1 cellular context compared by ENCODE assay signal in the genomic region with DNA sequence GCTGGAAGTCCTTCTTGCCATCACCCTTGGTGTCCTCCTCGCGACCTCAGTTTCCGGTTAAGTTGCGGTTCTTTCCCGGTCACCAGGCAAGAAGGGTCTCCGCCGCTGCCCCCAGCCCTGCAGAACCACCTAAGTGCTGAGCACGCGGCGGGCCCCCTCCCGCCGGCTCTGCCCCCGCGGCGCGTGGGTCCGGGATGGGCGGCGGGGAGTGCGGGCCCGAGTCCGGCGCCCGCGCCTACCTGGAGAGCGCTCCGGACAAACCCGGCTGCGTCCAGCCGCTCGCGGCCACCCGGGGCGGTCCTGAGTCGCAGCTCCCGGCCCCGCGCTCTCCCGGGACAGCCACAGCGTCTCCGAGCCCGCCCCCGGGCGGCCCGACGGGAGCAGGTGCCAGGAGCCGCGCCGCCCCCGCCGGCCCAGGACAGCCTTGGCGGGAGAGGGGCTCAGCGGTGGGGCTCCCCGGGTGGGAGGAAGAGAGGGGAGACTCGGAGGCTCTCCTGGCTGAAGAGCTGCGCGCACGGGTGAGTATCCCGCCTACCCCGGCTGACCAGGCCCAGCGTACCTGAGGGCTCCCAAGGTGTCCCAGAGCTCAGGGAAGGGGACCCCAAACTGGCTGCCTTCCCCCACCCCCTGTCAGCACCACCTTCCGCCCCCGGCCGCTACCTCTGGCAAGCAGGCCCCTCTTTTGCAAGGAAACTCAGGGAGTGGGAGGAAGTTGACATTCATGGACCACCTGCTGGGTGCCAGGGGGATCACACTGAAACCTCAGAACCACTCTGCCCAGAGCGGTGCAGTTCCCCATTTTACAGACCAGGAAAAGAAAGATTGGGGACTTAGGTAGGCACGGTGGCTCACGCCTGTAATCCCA.
TF ChIP-seq lines count a peak whose summit lies in the region.

No MANE protein-coding gene starts in this region.

TF ChIP-seq in GM23338, 12 proteins besides CTCF, POLR2A, EP300 and RAD21 (continued from another document):
- TF ChIP-seq, protein P1, sequence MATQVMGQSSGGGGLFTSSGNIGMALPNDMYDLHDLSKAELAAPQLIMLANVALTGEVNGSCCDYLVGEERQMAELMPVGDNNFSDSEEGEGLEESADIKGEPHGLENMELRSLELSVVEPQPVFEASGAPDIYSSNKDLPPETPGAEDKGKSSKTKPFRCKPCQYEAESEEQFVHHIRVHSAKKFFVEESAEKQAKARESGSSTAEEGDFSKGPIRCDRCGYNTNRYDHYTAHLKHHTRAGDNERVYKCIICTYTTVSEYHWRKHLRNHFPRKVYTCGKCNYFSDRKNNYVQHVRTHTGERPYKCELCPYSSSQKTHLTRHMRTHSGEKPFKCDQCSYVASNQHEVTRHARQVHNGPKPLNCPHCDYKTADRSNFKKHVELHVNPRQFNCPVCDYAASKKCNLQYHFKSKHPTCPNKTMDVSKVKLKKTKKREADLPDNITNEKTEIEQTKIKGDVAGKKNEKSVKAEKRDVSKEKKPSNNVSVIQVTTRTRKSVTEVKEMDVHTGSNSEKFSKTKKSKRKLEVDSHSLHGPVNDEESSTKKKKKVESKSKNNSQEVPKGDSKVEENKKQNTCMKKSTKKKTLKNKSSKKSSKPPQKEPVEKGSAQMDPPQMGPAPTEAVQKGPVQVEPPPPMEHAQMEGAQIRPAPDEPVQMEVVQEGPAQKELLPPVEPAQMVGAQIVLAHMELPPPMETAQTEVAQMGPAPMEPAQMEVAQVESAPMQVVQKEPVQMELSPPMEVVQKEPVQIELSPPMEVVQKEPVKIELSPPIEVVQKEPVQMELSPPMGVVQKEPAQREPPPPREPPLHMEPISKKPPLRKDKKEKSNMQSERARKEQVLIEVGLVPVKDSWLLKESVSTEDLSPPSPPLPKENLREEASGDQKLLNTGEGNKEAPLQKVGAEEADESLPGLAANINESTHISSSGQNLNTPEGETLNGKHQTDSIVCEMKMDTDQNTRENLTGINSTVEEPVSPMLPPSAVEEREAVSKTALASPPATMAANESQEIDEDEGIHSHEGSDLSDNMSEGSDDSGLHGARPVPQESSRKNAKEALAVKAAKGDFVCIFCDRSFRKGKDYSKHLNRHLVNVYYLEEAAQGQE (IDR thresholded peaks at IDR 0.05; ENCODE audit: unreplicated experiment), result no peak
- TF ChIP-seq, protein P2, sequence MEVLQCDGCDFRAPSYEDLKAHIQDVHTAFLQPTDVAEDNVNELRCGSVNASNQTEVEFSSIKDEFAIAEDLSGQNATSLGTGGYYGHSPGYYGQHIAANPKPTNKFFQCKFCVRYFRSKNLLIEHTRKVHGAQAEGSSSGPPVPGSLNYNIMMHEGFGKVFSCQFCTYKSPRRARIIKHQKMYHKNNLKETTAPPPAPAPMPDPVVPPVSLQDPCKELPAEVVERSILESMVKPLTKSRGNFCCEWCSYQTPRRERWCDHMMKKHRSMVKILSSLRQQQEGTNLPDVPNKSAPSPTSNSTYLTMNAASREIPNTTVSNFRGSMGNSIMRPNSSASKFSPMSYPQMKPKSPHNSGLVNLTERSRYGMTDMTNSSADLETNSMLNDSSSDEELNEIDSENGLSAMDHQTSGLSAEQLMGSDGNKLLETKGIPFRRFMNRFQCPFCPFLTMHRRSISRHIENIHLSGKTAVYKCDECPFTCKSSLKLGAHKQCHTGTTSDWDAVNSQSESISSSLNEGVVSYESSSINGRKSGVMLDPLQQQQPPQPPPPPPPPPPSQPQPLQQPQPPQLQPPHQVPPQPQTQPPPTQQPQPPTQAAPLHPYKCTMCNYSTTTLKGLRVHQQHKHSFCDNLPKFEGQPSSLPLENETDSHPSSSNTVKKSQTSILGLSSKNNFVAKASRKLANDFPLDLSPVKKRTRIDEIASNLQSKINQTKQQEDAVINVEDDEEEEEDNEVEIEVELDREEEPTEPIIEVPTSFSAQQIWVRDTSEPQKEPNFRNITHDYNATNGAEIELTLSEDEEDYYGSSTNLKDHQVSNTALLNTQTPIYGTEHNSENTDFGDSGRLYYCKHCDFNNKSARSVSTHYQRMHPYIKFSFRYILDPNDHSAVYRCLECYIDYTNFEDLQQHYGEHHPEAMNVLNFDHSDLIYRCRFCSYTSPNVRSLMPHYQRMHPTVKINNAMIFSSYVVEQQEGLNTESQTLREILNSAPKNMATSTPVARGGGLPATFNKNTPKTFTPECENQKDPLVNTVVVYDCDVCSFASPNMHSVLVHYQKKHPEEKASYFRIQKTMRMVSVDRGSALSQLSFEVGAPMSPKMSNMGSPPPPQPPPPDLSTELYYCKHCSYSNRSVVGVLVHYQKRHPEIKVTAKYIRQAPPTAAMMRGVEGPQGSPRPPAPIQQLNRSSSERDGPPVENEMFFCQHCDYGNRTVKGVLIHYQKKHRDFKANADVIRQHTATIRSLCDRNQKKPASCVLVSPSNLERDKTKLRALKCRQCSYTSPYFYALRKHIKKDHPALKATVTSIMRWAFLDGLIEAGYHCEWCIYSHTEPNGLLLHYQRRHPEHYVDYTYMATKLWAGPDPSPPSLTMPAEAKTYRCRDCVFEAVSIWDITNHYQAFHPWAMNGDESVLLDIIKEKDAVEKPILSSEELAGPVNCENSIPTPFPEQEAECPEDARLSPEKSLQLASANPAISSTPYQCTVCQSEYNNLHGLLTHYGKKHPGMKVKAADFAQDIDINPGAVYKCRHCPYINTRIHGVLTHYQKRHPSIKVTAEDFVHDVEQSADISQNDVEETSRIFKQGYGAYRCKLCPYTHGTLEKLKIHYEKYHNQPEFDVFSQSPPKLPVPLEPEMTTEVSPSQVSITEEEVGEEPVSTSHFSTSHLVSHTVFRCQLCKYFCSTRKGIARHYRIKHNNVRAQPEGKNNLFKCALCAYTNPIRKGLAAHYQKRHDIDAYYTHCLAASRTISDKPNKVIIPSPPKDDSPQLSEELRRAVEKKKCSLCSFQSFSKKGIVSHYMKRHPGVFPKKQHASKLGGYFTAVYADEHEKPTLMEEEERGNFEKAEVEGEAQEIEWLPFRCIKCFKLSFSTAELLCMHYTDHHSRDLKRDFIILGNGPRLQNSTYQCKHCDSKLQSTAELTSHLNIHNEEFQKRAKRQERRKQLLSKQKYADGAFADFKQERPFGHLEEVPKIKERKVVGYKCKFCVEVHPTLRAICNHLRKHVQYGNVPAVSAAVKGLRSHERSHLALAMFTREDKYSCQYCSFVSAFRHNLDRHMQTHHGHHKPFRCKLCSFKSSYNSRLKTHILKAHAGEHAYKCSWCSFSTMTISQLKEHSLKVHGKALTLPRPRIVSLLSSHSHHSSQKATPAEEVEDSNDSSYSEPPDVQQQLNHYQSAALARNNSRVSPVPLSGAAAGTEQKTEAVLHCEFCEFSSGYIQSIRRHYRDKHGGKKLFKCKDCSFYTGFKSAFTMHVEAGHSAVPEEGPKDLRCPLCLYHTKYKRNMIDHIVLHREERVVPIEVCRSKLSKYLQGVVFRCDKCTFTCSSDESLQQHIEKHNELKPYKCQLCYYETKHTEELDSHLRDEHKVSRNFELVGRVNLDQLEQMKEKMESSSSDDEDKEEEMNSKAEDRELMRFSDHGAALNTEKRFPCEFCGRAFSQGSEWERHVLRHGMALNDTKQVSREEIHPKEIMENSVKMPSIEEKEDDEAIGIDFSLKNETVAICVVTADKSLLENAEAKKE (CRISPR knock-in tag; IDR thresholded peaks at IDR 0.05), result no peak
- no peak for TF ChIP-seq ZNF331 (CRISPR knock-in tag; IDR thresholded peaks at IDR 0.05; ENCODE audit: low read depth)
